31 cellular contexts compared by ENCODE assay signal in genomic region chr17:80726558-80727408, GRCh38.
DNase-seq lines count a peak whose midpoint lies in the region; ATAC-seq, FAIRE-seq and TF ChIP-seq lines count a peak whose summit lies in the region.
"Had no signal": no experiment of that assay in that cellular context is flagged by ENCODE, and none has a peak within 500 bp of the region (broad histone marks: within the 10 kb centered on the region; RNA-seq: fewer than 3 reads in every experiment).

No MANE protein-coding gene starts in this region.

- no peaks in the 10 kb centered on the region for H3K27me3 ChIP-seq in CD8-positive, alpha-beta memory T cell (ENCODE audit: insufficient read depth, low read length, poor library complexity, severe bottlenecking)
- no peaks in the 10 kb centered on the region for H3K27me3 ChIP-seq in neural progenitor cell
- H3K27me3 ChIP-seq: heart right ventricle, neutrophil, spleen, thyroid gland had no signal

- H3K27ac ChIP-seq in CD8-positive, alpha-beta memory T cell (ENCODE audit: low read depth, low read length) = no peak overlapping the region
- H3K27ac ChIP-seq in neural progenitor cell = no peak overlapping the region
- H3K27ac ChIP-seq: GM23248, heart right ventricle, neutrophil, spleen, thyroid gland, WERI-Rb-1 had no signal

- no peaks in the 10 kb centered on the region for H3K9me3 ChIP-seq in CD8-positive, alpha-beta memory T cell (ENCODE audit: low read length)
- no peaks in the 10 kb centered on the region for H3K9me3 ChIP-seq in neural progenitor cell (ENCODE audit: low read depth)
- H3K9me3 ChIP-seq: mucosa of descending colon, neutrophil, SK-N-SH, spleen, thyroid gland had no signal

- no peak for TF ChIP-seq CTCF in chondrocyte (IDR thresholded peaks at IDR 0.05)
- no peak for TF ChIP-seq CTCF in neural progenitor cell (IDR thresholded peaks at IDR 0.05)

- H3K36me3 ChIP-seq in CD8-positive, alpha-beta memory T cell (ENCODE audit: insufficient read depth, low read length) = no peaks in the 10 kb centered on the region
- H3K36me3 ChIP-seq in neural progenitor cell = no peaks in the 10 kb centered on the region
- H3K36me3 ChIP-seq: neutrophil, thyroid gland had no signal

- no peaks in the 10 kb centered on the region for H3K9me3 Mint-ChIP-seq in CD8-positive, alpha-beta memory T cell
- H3K9me3 Mint-ChIP-seq in chondrocyte (ENCODE audit: low read depth) (peaks cover 6% of the 10 kb centered on the region), neural progenitor cell (no peaks in the 10 kb centered on the region)
- H3K9me3 Mint-ChIP-seq: activated T-cell treated with anti-CD3 and anti-CD28 coated beads, Interleukin-2, amount 50 U/mL, for 24 hours; CD8-positive, alpha-beta T cell; stimulated activated naive CD8-positive, alpha-beta T cell treated with anti-CD3 and anti-CD28 coated beads, Interleukin-15, Interleukin-2, amounts not matched to agents 100 ng/mL and 50 ng/mL, for 24 hours; T-helper 2 cell treated with Interferon-gamma antibody and Interleukin-4, amounts not matched to agents 5 μg/mL and 100 μg/mL, for 36 hours had no signal

- H3K36me3 Mint-ChIP-seq in CD8-positive, alpha-beta memory T cell = peaks cover 0 to 23% (median 9%) of the 10 kb centered on the region in 3 donors
- H3K36me3 Mint-ChIP-seq in chondrocyte (ENCODE audit: low read depth) (peaks cover 1% of the 10 kb centered on the region), neural progenitor cell (peaks cover 9% of the 10 kb centered on the region)

- POLR2A ChIA-PET in CD8-positive, alpha-beta memory T cell (lab: Charles Lee) = no interaction called here

- no peak overlapping the region for H3K4me2 ChIP-seq in neural progenitor cell
- H3K4me2 ChIP-seq: SK-N-SH had no signal

- peaks cover 23% of the 10 kb centered on the region for H3K4me1 ChIP-seq in CD8-positive, alpha-beta memory T cell (ENCODE audit: insufficient read depth, low read length)
- peaks cover 9% of the 10 kb centered on the region for H3K4me1 ChIP-seq in neural progenitor cell

- H3K79me2 ChIP-seq in neural progenitor cell (ENCODE audit: low read depth) = no peaks in the 10 kb centered on the region

- H2AFZ ChIP-seq in neural progenitor cell (replicated peaks) = no peak overlapping the region
- H2AFZ ChIP-seq: GM23248 had no signal

- no peaks in the 10 kb centered on the region for H3K27me3 Mint-ChIP-seq in CD8-positive, alpha-beta memory T cell
- H3K27me3 Mint-ChIP-seq in chondrocyte (ENCODE audit: low read depth) (no peaks in the 10 kb centered on the region), neural progenitor cell (ENCODE audit: insufficient read depth, low read depth) (peaks cover 3% of the 10 kb centered on the region)
- H3K27me3 Mint-ChIP-seq: activated T-cell treated with anti-CD3 and anti-CD28 coated beads, Interleukin-2, amount 50 U/mL, for 24 hours; stimulated activated naive CD8-positive, alpha-beta T cell treated with anti-CD3 and anti-CD28 coated beads, Interleukin-15, Interleukin-2, amounts not matched to agents 100 ng/mL and 50 ng/mL, for 24 hours had no signal

- peak; percentile 79 for FAIRE-seq in HTR-8/SVneo (lab: Jason Lieb, UNC)
- FAIRE-seq: K562, RCC 7860 had no signal

- no peak overlapping the region for H3K9ac ChIP-seq in neural progenitor cell
- H3K9ac ChIP-seq: GM23248, SK-N-SH had no signal

- no peak for DNase-seq in CD8-positive, alpha-beta memory T cell
- no peak for DNase-seq in HTR-8/SVneo (ENCODE audit: insufficient read length, low spot score)
- DNase-seq in chondrocyte (ENCODE audit: low spot score) = no peak
- no peak for DNase-seq in neural progenitor cell (ENCODE audit: low spot score)
- no peak for DNase-seq in NCI-H187 (lab: John Stamatoyannopoulos, UW)
- DNase-seq in activated gamma-delta T cell treated with Interleukin-2 at 50 U/mL for 16 hours = no peak
- DNase-seq: activated CD4-positive, alpha-beta T cell treated with anti-CD3 and anti-CD28 coated beads, Interleukin-2, amount 50 U/mL, for 48 hours; activated naive CD4-positive, alpha-beta T cell; activated T-cell treated with anti-CD3 and anti-CD28 coated beads, Interleukin-2, amount 50 U/mL, for 24 hours; CD8-positive, alpha-beta T cell; GM23248; heart right ventricle; left ventricle myocardium superior; MM.1S; mucosa of descending colon; NCI-H1436; NCI-H510A treated with DMSO at 0.1 percent for 48 hours; NK-92 treated with Interleukin-12 subunit alpha and Interleukin-12 subunit beta, amount 100 ng/mL, for 24 hours; retina; SK-N-SH; spleen; stimulated activated CD4-positive, alpha-beta T cell treated with anti-CD3 and anti-CD28 coated beads, Interleukin-4, amount 100 ng/mL, for 1 hour; thyroid gland; WERI-Rb-1 had no signal

- H3K27ac Mint-ChIP-seq in CD8-positive, alpha-beta memory T cell = peak overlapping the region in 5 of 8 donors; percentile 8 to 57 (median 46)
- peak overlapping the region; percentile 90 for H3K27ac Mint-ChIP-seq in chondrocyte (ENCODE audit: unreplicated experiment)
- H3K27ac Mint-ChIP-seq in neural progenitor cell = peak overlapping the region; percentile 71
- H3K27ac Mint-ChIP-seq: activated T-cell treated with anti-CD3 and anti-CD28 coated beads, Interleukin-2, amount 50 U/mL, for 24 hours; CD8-positive, alpha-beta T cell; stimulated activated naive CD8-positive, alpha-beta T cell treated with anti-CD3 and anti-CD28 coated beads, Interleukin-15, Interleukin-2, amounts not matched to agents 100 ng/mL and 50 ng/mL, for 24 hours; T-helper 2 cell treated with Interferon-gamma antibody and Interleukin-4, amounts not matched to agents 5 μg/mL and 100 μg/mL, for 36 hours had no signal

- H3K4me1 Mint-ChIP-seq in CD8-positive, alpha-beta memory T cell = peaks cover 39 to 76% (median 57%) of the 10 kb centered on the region in 3 donors
- H3K4me1 Mint-ChIP-seq in chondrocyte (ENCODE audit: low read depth) (peaks cover 57% of the 10 kb centered on the region), neural progenitor cell (peaks cover 35% of the 10 kb centered on the region)

- H4K20me1 ChIP-seq in neural progenitor cell (ENCODE audit: low read depth) = no peaks in the 10 kb centered on the region

- no peak overlapping the region for H3K4me3 ChIP-seq in CD8-positive, alpha-beta memory T cell (ENCODE audit: low read length)
- no peak overlapping the region for H3K4me3 ChIP-seq in neural progenitor cell
- H3K4me3 ChIP-seq: GM23248, heart right ventricle, K562, mucosa of descending colon, spleen, thyroid gland had no signal

- CTCF ChIA-PET in CD8-positive, alpha-beta memory T cell (lab: Charles Lee) = no interaction called here

- no peak overlapping the region for H3K4me3 Mint-ChIP-seq in CD8-positive, alpha-beta memory T cell
- H3K4me3 Mint-ChIP-seq in chondrocyte (ENCODE audit: unreplicated experiment) = no peak overlapping the region
- H3K4me3 Mint-ChIP-seq in neural progenitor cell = no peak overlapping the region
- H3K4me3 Mint-ChIP-seq: activated T-cell treated with anti-CD3 and anti-CD28 coated beads, Interleukin-2, amount 50 U/mL, for 24 hours; CD8-positive, alpha-beta T cell; stimulated activated naive CD8-positive, alpha-beta T cell treated with anti-CD3 and anti-CD28 coated beads, Interleukin-15, Interleukin-2, amounts not matched to agents 100 ng/mL and 50 ng/mL, for 24 hours; T-helper 2 cell treated with Interferon-gamma antibody and Interleukin-4, amounts not matched to agents 5 μg/mL and 100 μg/mL, for 36 hours had no signal

- H3F3A ChIP-seq in neural progenitor cell (ENCODE audit: low read depth) = no peaks in the 10 kb centered on the region

- ATAC-seq in HG02610 (IDR thresholded peaks at IDR 0.05; ENCODE audit: unreplicated experiment) (no peak), HG03571 (IDR thresholded peaks at IDR 0.05; ENCODE audit: unreplicated experiment) (no peak)
- ATAC-seq: CD8-positive, alpha-beta T cell; K562; left ventricle myocardium superior; mucosa of descending colon had no signal
